1 cellular context compared by ENCODE assay signal in the genomic region with DNA sequence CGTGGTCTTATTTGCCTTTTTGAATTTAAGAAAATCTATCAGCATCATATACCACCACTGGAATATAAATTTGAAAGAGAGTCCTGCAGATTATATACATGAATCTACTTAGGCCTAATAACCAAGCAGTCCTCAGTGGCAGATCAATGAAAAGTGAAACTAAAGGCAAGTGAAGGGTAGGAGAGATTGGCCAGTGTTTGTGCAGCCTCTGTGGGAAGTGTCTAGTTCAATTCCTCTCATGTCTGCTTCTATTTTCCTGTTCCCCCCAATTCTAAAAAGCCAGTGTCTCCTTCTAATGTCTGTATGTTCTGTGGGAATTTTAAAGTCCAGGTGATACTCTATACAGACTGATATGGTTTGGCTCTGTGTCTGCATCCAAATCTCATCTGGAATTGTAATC.
TF ChIP-seq lines count a peak whose summit lies in the region.

No MANE protein-coding gene starts in this region.

TF ChIP-seq in HepG2, 621 proteins besides CTCF, POLR2A, EP300 and RAD21:
- TF ChIP-seq, protein P1, sequence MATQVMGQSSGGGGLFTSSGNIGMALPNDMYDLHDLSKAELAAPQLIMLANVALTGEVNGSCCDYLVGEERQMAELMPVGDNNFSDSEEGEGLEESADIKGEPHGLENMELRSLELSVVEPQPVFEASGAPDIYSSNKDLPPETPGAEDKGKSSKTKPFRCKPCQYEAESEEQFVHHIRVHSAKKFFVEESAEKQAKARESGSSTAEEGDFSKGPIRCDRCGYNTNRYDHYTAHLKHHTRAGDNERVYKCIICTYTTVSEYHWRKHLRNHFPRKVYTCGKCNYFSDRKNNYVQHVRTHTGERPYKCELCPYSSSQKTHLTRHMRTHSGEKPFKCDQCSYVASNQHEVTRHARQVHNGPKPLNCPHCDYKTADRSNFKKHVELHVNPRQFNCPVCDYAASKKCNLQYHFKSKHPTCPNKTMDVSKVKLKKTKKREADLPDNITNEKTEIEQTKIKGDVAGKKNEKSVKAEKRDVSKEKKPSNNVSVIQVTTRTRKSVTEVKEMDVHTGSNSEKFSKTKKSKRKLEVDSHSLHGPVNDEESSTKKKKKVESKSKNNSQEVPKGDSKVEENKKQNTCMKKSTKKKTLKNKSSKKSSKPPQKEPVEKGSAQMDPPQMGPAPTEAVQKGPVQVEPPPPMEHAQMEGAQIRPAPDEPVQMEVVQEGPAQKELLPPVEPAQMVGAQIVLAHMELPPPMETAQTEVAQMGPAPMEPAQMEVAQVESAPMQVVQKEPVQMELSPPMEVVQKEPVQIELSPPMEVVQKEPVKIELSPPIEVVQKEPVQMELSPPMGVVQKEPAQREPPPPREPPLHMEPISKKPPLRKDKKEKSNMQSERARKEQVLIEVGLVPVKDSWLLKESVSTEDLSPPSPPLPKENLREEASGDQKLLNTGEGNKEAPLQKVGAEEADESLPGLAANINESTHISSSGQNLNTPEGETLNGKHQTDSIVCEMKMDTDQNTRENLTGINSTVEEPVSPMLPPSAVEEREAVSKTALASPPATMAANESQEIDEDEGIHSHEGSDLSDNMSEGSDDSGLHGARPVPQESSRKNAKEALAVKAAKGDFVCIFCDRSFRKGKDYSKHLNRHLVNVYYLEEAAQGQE (IDR thresholded peaks at IDR 0.05; ENCODE audit: borderline replicate concordance in 1 of 2, low read depth in 1 of 2, low read length in 2 of 2), result no peak
- TF ChIP-seq MEF2D (CRISPR knock-in tag; IDR thresholded peaks at IDR 0.05) (no peak), AGO2 (optimal IDR thresholded peaks at IDR 0.05; ENCODE audit: low read depth, low read length) (peak; percentile 7), POLR2AphosphoS5 (IDR thresholded peaks at IDR 0.05; ENCODE audit: low read depth, low read length) (peak; percentile 31; the same call in 1 of the 2 replicates), RBM22 (optimal IDR thresholded peaks at IDR 0.05; ENCODE audit: low read length) (peak; percentile 89), ZNF431 (CRISPR knock-in tag; IDR thresholded peaks at IDR 0.05; ENCODE audit: borderline replicate concordance, low read depth) (0 out of 2 replicates have a peak, but pooled peaks have one; percentile 28), CENPX (CRISPR knock-in tag; IDR thresholded peaks at IDR 0.05) (no peak), EED (CRISPR knock-in tag; IDR thresholded peaks at IDR 0.05) (no peak), HOXD1 (CRISPR knock-in tag; IDR thresholded peaks at IDR 0.05) (no peak)
- TF ChIP-seq, protein P2, sequence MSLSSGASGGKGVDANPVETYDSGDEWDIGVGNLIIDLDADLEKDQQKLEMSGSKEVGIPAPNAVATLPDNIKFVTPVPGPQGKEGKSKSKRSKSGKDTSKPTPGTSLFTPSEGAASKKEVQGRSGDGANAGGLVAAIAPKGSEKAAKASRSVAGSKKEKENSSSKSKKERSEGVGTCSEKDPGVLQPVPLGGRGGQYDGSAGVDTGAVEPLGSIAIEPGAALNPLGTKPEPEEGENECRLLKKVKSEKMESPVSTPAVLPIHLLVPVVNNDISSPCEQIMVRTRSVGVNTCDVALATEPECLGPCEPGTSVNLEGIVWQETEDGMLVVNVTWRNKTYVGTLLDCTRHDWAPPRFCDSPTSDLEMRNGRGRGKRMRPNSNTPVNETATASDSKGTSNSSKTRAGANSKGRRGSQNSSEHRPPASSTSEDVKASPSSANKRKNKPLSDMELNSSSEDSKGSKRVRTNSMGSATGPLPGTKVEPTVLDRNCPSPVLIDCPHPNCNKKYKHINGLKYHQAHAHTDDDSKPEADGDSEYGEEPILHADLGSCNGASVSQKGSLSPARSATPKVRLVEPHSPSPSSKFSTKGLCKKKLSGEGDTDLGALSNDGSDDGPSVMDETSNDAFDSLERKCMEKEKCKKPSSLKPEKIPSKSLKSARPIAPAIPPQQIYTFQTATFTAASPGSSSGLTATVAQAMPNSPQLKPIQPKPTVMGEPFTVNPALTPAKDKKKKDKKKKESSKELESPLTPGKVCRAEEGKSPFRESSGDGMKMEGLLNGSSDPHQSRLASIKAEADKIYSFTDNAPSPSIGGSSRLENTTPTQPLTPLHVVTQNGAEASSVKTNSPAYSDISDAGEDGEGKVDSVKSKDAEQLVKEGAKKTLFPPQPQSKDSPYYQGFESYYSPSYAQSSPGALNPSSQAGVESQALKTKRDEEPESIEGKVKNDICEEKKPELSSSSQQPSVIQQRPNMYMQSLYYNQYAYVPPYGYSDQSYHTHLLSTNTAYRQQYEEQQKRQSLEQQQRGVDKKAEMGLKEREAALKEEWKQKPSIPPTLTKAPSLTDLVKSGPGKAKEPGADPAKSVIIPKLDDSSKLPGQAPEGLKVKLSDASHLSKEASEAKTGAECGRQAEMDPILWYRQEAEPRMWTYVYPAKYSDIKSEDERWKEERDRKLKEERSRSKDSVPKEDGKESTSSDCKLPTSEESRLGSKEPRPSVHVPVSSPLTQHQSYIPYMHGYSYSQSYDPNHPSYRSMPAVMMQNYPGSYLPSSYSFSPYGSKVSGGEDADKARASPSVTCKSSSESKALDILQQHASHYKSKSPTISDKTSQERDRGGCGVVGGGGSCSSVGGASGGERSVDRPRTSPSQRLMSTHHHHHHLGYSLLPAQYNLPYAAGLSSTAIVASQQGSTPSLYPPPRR (CRISPR knock-in tag; IDR thresholded peaks at IDR 0.05; ENCODE audit: borderline replicate concordance), result no peak
- TF ChIP-seq, protein P3, sequence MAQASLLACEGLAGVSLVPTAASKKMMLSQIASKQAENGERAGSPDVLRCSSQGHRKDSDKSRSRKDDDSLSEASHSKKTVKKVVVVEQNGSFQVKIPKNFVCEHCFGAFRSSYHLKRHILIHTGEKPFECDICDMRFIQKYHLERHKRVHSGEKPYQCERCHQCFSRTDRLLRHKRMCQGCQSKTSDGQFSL (CRISPR knock-in tag; IDR thresholded peaks at IDR 0.05), result no peak
- TF ChIP-seq, protein P4, sequence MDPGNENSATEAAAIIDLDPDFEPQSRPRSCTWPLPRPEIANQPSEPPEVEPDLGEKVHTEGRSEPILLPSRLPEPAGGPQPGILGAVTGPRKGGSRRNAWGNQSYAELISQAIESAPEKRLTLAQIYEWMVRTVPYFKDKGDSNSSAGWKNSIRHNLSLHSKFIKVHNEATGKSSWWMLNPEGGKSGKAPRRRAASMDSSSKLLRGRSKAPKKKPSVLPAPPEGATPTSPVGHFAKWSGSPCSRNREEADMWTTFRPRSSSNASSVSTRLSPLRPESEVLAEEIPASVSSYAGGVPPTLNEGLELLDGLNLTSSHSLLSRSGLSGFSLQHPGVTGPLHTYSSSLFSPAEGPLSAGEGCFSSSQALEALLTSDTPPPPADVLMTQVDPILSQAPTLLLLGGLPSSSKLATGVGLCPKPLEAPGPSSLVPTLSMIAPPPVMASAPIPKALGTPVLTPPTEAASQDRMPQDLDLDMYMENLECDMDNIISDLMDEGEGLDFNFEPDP (CRISPR knock-in tag; conservative IDR thresholded peaks at IDR 0.05), result 0 out of 2 replicates have a peak, but pooled peaks have one; percentile 35
